1 cellular context compared by ENCODE assay signal in genomic region chr5:177129206-177129605, GRCh38.
TF ChIP-seq lines count a peak whose summit lies in the region.

No MANE protein-coding gene starts in this region.

TF ChIP-seq in IMR-90, 13 proteins besides CTCF, POLR2A, EP300 and RAD21:
- TF ChIP-seq BHLHE40 (IDR thresholded peaks at IDR 0.05; ENCODE audit: low read depth, low read length) (no peak), MAFK (IDR thresholded peaks at IDR 0.05; ENCODE audit: low read depth, low read length) (no peak), NFE2L2 (IDR thresholded peaks at IDR 0.05; ENCODE audit: low read depth, low read length) (no peak), RFX5 (IDR thresholded peaks at IDR 0.05; ENCODE audit: low read depth, low read length) (no peak), RCOR1 (IDR thresholded peaks at IDR 0.05; ENCODE audit: insufficient replicate concordance, low read length) (no peak)
- TF ChIP-seq, protein P1, sequence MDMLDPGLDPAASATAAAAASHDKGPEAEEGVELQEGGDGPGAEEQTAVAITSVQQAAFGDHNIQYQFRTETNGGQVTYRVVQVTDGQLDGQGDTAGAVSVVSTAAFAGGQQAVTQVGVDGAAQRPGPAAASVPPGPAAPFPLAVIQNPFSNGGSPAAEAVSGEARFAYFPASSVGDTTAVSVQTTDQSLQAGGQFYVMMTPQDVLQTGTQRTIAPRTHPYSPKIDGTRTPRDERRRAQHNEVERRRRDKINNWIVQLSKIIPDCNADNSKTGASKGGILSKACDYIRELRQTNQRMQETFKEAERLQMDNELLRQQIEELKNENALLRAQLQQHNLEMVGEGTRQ (IDR thresholded peaks at IDR 0.05; ENCODE audit: low read depth, low read length), result no peak
- TF ChIP-seq, protein P2, sequence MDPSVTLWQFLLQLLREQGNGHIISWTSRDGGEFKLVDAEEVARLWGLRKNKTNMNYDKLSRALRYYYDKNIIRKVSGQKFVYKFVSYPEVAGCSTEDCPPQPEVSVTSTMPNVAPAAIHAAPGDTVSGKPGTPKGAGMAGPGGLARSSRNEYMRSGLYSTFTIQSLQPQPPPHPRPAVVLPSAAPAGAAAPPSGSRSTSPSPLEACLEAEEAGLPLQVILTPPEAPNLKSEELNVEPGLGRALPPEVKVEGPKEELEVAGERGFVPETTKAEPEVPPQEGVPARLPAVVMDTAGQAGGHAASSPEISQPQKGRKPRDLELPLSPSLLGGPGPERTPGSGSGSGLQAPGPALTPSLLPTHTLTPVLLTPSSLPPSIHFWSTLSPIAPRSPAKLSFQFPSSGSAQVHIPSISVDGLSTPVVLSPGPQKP (IDR thresholded peaks at IDR 0.05; ENCODE audit: borderline replicate concordance, low read depth, low read length), result no peak
